21 cellular contexts compared by ENCODE assay signal in genomic region chr18:70636991-70637390, GRCh38.
"Had no signal": no experiment of that assay in that cellular context is flagged by ENCODE, and none has a peak within 500 bp of the region (broad histone marks: within the 10 kb centered on the region; RNA-seq: fewer than 3 reads in every experiment).

No MANE protein-coding gene starts in this region.

- DNase-seq: activated CD4-positive, alpha-beta T cell treated with anti-CD3 and anti-CD28 coated beads for 1 hour; activated CD8-positive, alpha-beta memory T cell treated with anti-CD3 and anti-CD28 coated beads, Interleukin-2, amount 50 U/mL, for 4 hours; activated naive CD4-positive, alpha-beta T cell; activated T-cell treated with anti-CD3 and anti-CD28 coated beads, Interleukin-2, amount 50 U/mL, for 4 hours; amniotic stem cell; effector CD4-positive, alpha-beta T cell; foreskin melanocyte; immature natural killer cell; naive thymus-derived CD4-positive, alpha-beta T cell; occipital lobe; sigmoid colon; stimulated activated CD4-positive, alpha-beta T cell treated with anti-CD3 and anti-CD28 coated beads, Interleukin-2, amount 100 ng/mL, for 48 hours; stimulated activated CD8-positive, alpha-beta memory T cell treated with anti-CD3 and anti-CD28 coated beads, Interleukin-4, amount 100 ng/mL, for 48 hours; stimulated activated naive B cell treated with anti-CD40 and anti-IgM and Interleukin-4, amounts not matched to agents 10 μg/mL and 1 μg/mL and 100 μg/mL, for 72 hours; T-cell had no signal

- H3K79me2 ChIP-seq: hepatocyte had no signal

- H3K27me3 ChIP-seq: cardiac muscle cell, hepatocyte, sigmoid colon had no signal

- H3K4me3 ChIP-seq: cardiac muscle cell, hepatocyte, lung, sigmoid colon, thoracic aorta had no signal

- H3K4me2 ChIP-seq: hepatocyte had no signal

- H2AFZ ChIP-seq: hepatocyte had no signal

- ATAC-seq: activated T-cell treated with anti-CD3 and anti-CD28 coated beads, Interleukin-2, amount 50 U/mL, for 4 hours; left lobe of liver; naive thymus-derived CD4-positive, alpha-beta T cell; stimulated activated naive B cell treated with anti-CD40 and anti-IgM and Interleukin-4, amounts not matched to agents 10 μg/mL and 1 μg/mL and 100 μg/mL, for 72 hours; T-cell had no signal

- H3K9me3 ChIP-seq: thoracic aorta had no signal

- FAIRE-seq: endometrium had no signal

- H3K4me1 ChIP-seq: sigmoid colon had no signal

- H3K27ac ChIP-seq: cardiac muscle cell, hepatocyte, sigmoid colon, thoracic aorta had no signal

- H3K36me3 ChIP-seq: cardiac muscle cell, sigmoid colon, thoracic aorta had no signal
